ENCODE assay signal across 8 cellular contexts in the genomic region with DNA sequence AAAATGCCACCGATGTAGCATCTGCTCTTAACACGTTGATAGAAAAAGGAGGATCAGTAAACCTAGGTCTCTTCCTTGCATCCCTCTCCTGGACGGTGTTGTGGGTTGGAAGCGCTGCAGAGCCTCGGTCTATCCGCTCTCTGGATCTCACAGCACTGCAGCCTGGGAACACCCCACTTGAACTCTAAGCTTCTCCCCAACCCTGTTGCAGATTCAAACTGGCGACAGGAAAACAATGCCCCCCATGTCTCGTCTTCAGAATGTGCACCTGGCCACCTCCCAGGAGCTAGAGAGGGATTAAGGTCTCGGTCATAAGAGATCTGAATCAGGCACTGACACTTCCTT. TPM values are rescaled to one million over a fixed set of nuclear protein-coding genes. Genes with fewer than 3 reads are reported as not detected.
DNase-seq lines count a peak whose midpoint lies in the region; ATAC-seq and TF ChIP-seq lines count a peak whose summit lies in the region.

No MANE protein-coding gene starts in this region.

- H3K4me3 ChIP-seq in heart right ventricle (peak overlapping the region; percentile 64 to 93 (median 76)), mammary epithelial cell (replicated peaks in 1 of 3; ENCODE audit: insufficient read depth in 1 of 3, low read depth in 2 of 3, low read length in 3 of 3) (peak overlapping the region; percentile 68 to 90 (median 72)), upper lobe of right lung (peak overlapping the region; percentile 78)

- H3K4me1 Mint-ChIP-seq in mesothelial cell of epicardium: peaks cover 16% of the 10 kb centered on the region

- peaks cover 36% of the 10 kb centered on the region for H3K9me3 Mint-ChIP-seq in mesothelial cell of epicardium

- H3K9me3 ChIP-seq in heart right ventricle (no peaks in the 10 kb centered on the region), mammary epithelial cell (replicated peaks; ENCODE audit: insufficient read depth, low read length) (no peaks in the 10 kb centered on the region), upper lobe of right lung (no peaks in the 10 kb centered on the region)

- peak overlapping the region; percentile 94 for H3K4me3 Mint-ChIP-seq in mesothelial cell of epicardium

- DNase-seq in heart right ventricle: no peak
- DNase-seq in left ventricle myocardium superior: no peak
- DNase-seq in NCI-H526 treated with DMSO at 0.1 percent for 48 hours (lab: John Stamatoyannopoulos, UW): peak; percentile 91
- no peak for DNase-seq in mammary epithelial cell
- no peak for DNase-seq in mesothelial cell of epicardium (ENCODE audit: low spot score in 2 of 2, unreplicated experiment in 2 of 2)
- DNase-seq in upper lobe of right lung: no peak
- DNase-seq in dermis blood vessel endothelial cell: no peak

- CTCF ChIA-PET in mammary epithelial cell (lab: Charles Lee; ENCODE audit: low non-redundant PET): interaction anchor here (0.9 kb wide), 1 partner anchor 13 kb away, joined by 6 read pairs; no protein-coding TSS in a partner anchor

- H4K20me1 ChIP-seq in mammary epithelial cell (ENCODE audit: insufficient read depth, low read length): no peaks in the 10 kb centered on the region

- BruUV-seq in mammary epithelial cell (replicated peaks; lab: Mats Ljungman, UMichigan): TSS peak; percentile 47

- H3K9ac ChIP-seq in mammary epithelial cell (ENCODE audit: insufficient read depth, low read length): peak overlapping the region; percentile 68

- H3K36me3 ChIP-seq in heart right ventricle (peaks cover 0 to 8% (median 0%) of the 10 kb centered on the region in 9 donors), mammary epithelial cell (ENCODE audit: insufficient read depth, low read length) (no peaks in the 10 kb centered on the region), upper lobe of right lung (no peaks in the 10 kb centered on the region)

- 0 to 1% methylated on average over 9 of the region's 9 CpGs for WGBS in heart right ventricle, 2 donors
- 0% methylated on average over 9 of the region's 9 CpGs for WGBS in mammary epithelial cell (ENCODE audit: low coverage, missing lambda C conversion rate)

- H2AFZ ChIP-seq in mammary epithelial cell (ENCODE audit: low read depth, low read length): peak overlapping the region; percentile 91

- TF ChIP-seq CTCF in heart right ventricle (IDR thresholded peaks at IDR 0.05): no peak
- no peak for TF ChIP-seq CTCF in mammary epithelial cell (conservative IDR thresholded peaks at IDR 0.05 in 1 of 2, IDR thresholded peaks at IDR 0.05 in 1 of 2; ENCODE audit: extremely low read depth in 1 of 2, insufficient read depth in 1 of 2, low read depth in 1 of 2, low read length in 2 of 2)
- TF ChIP-seq CTCF in mesothelial cell of epicardium (IDR thresholded peaks at IDR 0.05; ENCODE audit: unreplicated experiment): no peak
- TF ChIP-seq CTCF in upper lobe of right lung (IDR thresholded peaks at IDR 0.05): no peak

- peaks cover 0 to 15% (median 9%) of the 10 kb centered on the region in 9 donors for H3K4me1 ChIP-seq in heart right ventricle
- H3K4me1 ChIP-seq in mammary epithelial cell (ENCODE audit: insufficient read depth, low read length): peaks cover 4% of the 10 kb centered on the region
- H3K4me1 ChIP-seq in upper lobe of right lung: peaks cover 5% of the 10 kb centered on the region

- peaks cover 12% of the 10 kb centered on the region for H3K79me2 ChIP-seq in mammary epithelial cell (ENCODE audit: insufficient read depth, low read length)

- dilution Hi-C loops in mammary epithelial cell (cut with HindIII; ENCODE audit: low sequenced_read_pairs): no loop called here

- no peaks in the 10 kb centered on the region for H3K27me3 ChIP-seq in heart right ventricle
- H3K27me3 ChIP-seq in mammary epithelial cell (ENCODE audit: insufficient read depth, low read length): no peaks in the 10 kb centered on the region
- H3K27me3 ChIP-seq in upper lobe of right lung: no peaks in the 10 kb centered on the region

- H3K27ac Mint-ChIP-seq in mesothelial cell of epicardium: peak overlapping the region; percentile 97

- H3K4me2 ChIP-seq in mammary epithelial cell (ENCODE audit: insufficient read depth, low read depth, low read length): peak overlapping the region; percentile 79

- in situ Hi-C loops in mammary epithelial cell (cut with MboI; ENCODE audit: low sequenced_read_pairs in 2 of 2): no loop called here

- H3K27ac ChIP-seq in heart right ventricle: peak overlapping the region in 9 of 10 donors; percentile 47 to 80 (median 74)
- H3K27ac ChIP-seq in mammary epithelial cell (ENCODE audit: insufficient read depth, low read depth, low read length): peak overlapping the region; percentile 61
- peak overlapping the region; percentile 74 for H3K27ac ChIP-seq in upper lobe of right lung

- ATAC-seq in heart right ventricle (peak in 1 of 8 donors; percentile 23), left ventricle myocardium superior (no peak), upper lobe of right lung (no peak), HG02763 (IDR thresholded peaks at IDR 0.05; ENCODE audit: unreplicated experiment) (no peak)

- H3K36me3 Mint-ChIP-seq in mesothelial cell of epicardium: peaks cover 17% of the 10 kb centered on the region

- peaks cover 9% of the 10 kb centered on the region for H3K27me3 Mint-ChIP-seq in mesothelial cell of epicardium (ENCODE audit: low read depth)

- intact Hi-C loops in heart right ventricle (cut with DNase I) (loop anchor here in 1 of 10 donors (10.0 kb wide), 1 partner anchor 156 kb away; a partner anchor contains a TSS), left ventricle myocardium superior (cut with micrococcal nuclease) (no loop called here), mammary epithelial cell (cut with micrococcal nuclease) (no loop called here), upper lobe of right lung (cut with DNase I) (no loop called here)

RNA-seq across cellular contexts. Expression of a gene that starts 0.5 kb away (rescaled TPM):
- total RNA-seq in heart right ventricle (1 to 10 TPM; 4.5 to 7.8 (median 6.7) TPM), left ventricle myocardium superior (7.9 TPM), mammary epithelial cell (10 to 100 TPM; 15.0 to 17.5 TPM), mesothelial cell of epicardium (23.1 to 23.9 TPM (median 23.7 TPM) in 3 replicates), upper lobe of right lung (19.0 TPM), dermis blood vessel endothelial cell (23.1 and 24.2 TPM in 2 replicates)
- polyA plus RNA-seq in heart right ventricle (10 to 100 TPM in 1 of 2 donors, 1 to 10 TPM in 1; 7.6 to 17.1 TPM), mammary epithelial cell (25.6 TPM)
- polyA minus RNA-seq in mammary epithelial cell: 0.31 TPM

RNA-seq across cellular contexts. Expression of a gene that starts 47.9 kb away (rescaled TPM):
- total RNA-seq in heart right ventricle (10 to 100 TPM in 1 of 10 donors, 1 to 10 TPM in 7, under 1 TPM in 2; 0.74 to 10.5 (median 1.7) TPM), left ventricle myocardium superior (3.5 TPM), mammary epithelial cell (10 to 100 TPM; 34.8 to 85.5 TPM), mesothelial cell of epicardium (0.47 to 0.54 TPM (median 0.51 TPM) in 3 replicates), upper lobe of right lung (25.1 TPM), dermis blood vessel endothelial cell (0.51 and 0.70 TPM in 2 replicates)
- polyA plus RNA-seq in heart right ventricle (under 1 TPM; 0.74 to 0.88 TPM), mammary epithelial cell (80.3 TPM)
- polyA minus RNA-seq in mammary epithelial cell: 76.7 TPM

RNA-seq across cellular contexts. Expression of a gene that starts 53.6 kb away (rescaled TPM):
- total RNA-seq in heart right ventricle (1 to 10 TPM; 3.1 to 5.8 (median 4.9) TPM), left ventricle myocardium superior (7.6 TPM), mammary epithelial cell (under 1 TPM; 0.16 to 0.33 TPM), mesothelial cell of epicardium (20.4 to 23.1 TPM (median 22.2 TPM) in 3 replicates), upper lobe of right lung (17.8 TPM), dermis blood vessel endothelial cell (not detected in 2 replicates)
- polyA plus RNA-seq in heart right ventricle (1 to 10 TPM; 2.5 to 3.1 TPM), mammary epithelial cell (0.10 TPM)
- polyA minus RNA-seq in mammary epithelial cell: not detected
